In the genomic region with DNA sequence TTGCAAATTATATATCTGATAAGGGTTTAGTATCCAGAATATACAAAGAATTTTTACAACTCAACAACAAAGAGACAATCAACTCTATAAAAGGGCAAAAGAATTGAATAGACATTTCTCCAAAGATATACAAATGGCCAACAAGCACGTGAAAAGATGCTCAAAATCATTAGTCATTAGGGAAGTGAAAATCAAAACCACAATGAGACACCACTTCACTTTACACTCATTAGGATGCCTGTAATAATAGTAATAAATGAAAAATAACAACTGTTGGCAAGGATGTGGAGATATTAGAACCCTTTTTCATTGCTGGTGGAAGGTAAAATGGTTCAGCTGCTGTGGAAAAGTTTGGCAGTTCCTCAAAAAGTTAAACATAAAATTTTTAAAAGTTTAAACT, we compare ENCODE assay signal across 12 cellular contexts. TPM values are rescaled to one million over a fixed set of nuclear protein-coding genes. Genes with fewer than 3 reads are reported as not detected.
DNase-seq lines count a peak whose midpoint lies in the region; ATAC-seq, FAIRE-seq and TF ChIP-seq lines count a peak whose summit lies in the region.
"Had no signal": no experiment of that assay in that cellular context is flagged by ENCODE, and none has a peak within 500 bp of the region (broad histone marks: within the 10 kb centered on the region; RNA-seq: fewer than 3 reads in every experiment).

No MANE protein-coding gene starts in this region.

- H3K27ac ChIP-seq in mammary epithelial cell (ENCODE audit: insufficient read depth, low read depth, low read length), result no peak overlapping the region
- H3K27ac ChIP-seq: thyroid gland had no signal

- WGBS in mammary epithelial cell (ENCODE audit: low coverage, missing lambda C conversion rate), result 8% methylated on average over 1 of the region's 1 CpG

- H2AFZ ChIP-seq in mammary epithelial cell (ENCODE audit: low read depth, low read length), result no peak overlapping the region

- no peak overlapping the region for H3K4me3 ChIP-seq in mammary epithelial cell (replicated peaks in 1 of 3; ENCODE audit: insufficient read depth in 1 of 3, low read depth in 2 of 3, low read length in 3 of 3)
- H3K4me3 ChIP-seq: thyroid gland had no signal

- FAIRE-seq in colon (lab: Jason Lieb, UNC), result peak; percentile 5

- H4K20me1 ChIP-seq in mammary epithelial cell (ENCODE audit: insufficient read depth, low read length), result no peaks in the 10 kb centered on the region

- no peaks in the 10 kb centered on the region for H3K79me2 ChIP-seq in mammary epithelial cell (ENCODE audit: insufficient read depth, low read length)

- no peaks in the 10 kb centered on the region for H3K4me1 ChIP-seq in mammary epithelial cell (ENCODE audit: insufficient read depth, low read length)
- H3K4me1 ChIP-seq: thyroid gland had no signal

- TF ChIP-seq CTCF in mammary epithelial cell (conservative IDR thresholded peaks at IDR 0.05 in 1 of 2, IDR thresholded peaks at IDR 0.05 in 1 of 2; ENCODE audit: extremely low read depth in 1 of 2, insufficient read depth in 1 of 2, low read depth in 1 of 2, low read length in 2 of 2), result no peak

- no peak for DNase-seq in dedifferentiated amniotic fluid mesenchymal stem cell (ENCODE audit: extremely low spot score)
- DNase-seq in stimulated activated naive CD4-positive, alpha-beta T cell (lab: John Stamatoyannopoulos, UW), result no peak
- no peak for DNase-seq in central memory CD4-positive, alpha-beta T cell
- no peak for DNase-seq in mammary epithelial cell
- DNase-seq: activated naive CD4-positive, alpha-beta T cell treated with Interleukin-2 at 50 U/mL for 16 hours; foreskin melanocyte; NCI-H2171 treated with DMSO at 0.1 percent for 48 hours; thyroid gland had no signal

- in situ Hi-C loops in mammary epithelial cell (cut with MboI; ENCODE audit: low sequenced_read_pairs in 2 of 2), result no loop called here

- ATAC-seq in GM18868 (IDR thresholded peaks at IDR 0.05; ENCODE audit: unreplicated experiment), result peak; percentile 93
- ATAC-seq in GM21619 (IDR thresholded peaks at IDR 0.05; ENCODE audit: unreplicated experiment), result peak; percentile 89
- ATAC-seq in HG03139 (IDR thresholded peaks at IDR 0.05; ENCODE audit: unreplicated experiment), result peak; percentile 69

- no peaks in the 10 kb centered on the region for H3K9me3 ChIP-seq in mammary epithelial cell (replicated peaks; ENCODE audit: insufficient read depth, low read length)
- H3K9me3 ChIP-seq: thyroid gland had no signal

- intact Hi-C loops in mammary epithelial cell (cut with micrococcal nuclease), result no loop called here

- no peak overlapping the region for H3K4me2 ChIP-seq in mammary epithelial cell (ENCODE audit: insufficient read depth, low read depth, low read length)

- CTCF ChIA-PET in mammary epithelial cell (lab: Charles Lee; ENCODE audit: low non-redundant PET), result no interaction called here

- H3K9ac ChIP-seq in mammary epithelial cell (ENCODE audit: insufficient read depth, low read length), result no peak overlapping the region

- dilution Hi-C loops in mammary epithelial cell (cut with HindIII; ENCODE audit: low sequenced_read_pairs), result no loop called here

- no TSS peak for BruUV-seq in mammary epithelial cell (replicated peaks; lab: Mats Ljungman, UMichigan)

- H3K27me3 ChIP-seq in mammary epithelial cell (ENCODE audit: insufficient read depth, low read length), result no peaks in the 10 kb centered on the region
- H3K27me3 ChIP-seq: thyroid gland had no signal

- no peaks in the 10 kb centered on the region for H3K36me3 ChIP-seq in mammary epithelial cell (ENCODE audit: insufficient read depth, low read length)
- H3K36me3 ChIP-seq: thyroid gland had no signal

RNA-seq across cellular contexts. Expression of gene ABCD3, which starts 7.0 kb away (rescaled TPM):
- 10 to 100 TPM; 50.3 to 56.2 TPM for total RNA-seq in mammary epithelial cell
- 19.5 TPM for polyA plus RNA-seq in mammary epithelial cell
- 56.6 TPM for polyA minus RNA-seq in mammary epithelial cell
